29 cellular contexts compared by ENCODE assay signal in the genomic region with DNA sequence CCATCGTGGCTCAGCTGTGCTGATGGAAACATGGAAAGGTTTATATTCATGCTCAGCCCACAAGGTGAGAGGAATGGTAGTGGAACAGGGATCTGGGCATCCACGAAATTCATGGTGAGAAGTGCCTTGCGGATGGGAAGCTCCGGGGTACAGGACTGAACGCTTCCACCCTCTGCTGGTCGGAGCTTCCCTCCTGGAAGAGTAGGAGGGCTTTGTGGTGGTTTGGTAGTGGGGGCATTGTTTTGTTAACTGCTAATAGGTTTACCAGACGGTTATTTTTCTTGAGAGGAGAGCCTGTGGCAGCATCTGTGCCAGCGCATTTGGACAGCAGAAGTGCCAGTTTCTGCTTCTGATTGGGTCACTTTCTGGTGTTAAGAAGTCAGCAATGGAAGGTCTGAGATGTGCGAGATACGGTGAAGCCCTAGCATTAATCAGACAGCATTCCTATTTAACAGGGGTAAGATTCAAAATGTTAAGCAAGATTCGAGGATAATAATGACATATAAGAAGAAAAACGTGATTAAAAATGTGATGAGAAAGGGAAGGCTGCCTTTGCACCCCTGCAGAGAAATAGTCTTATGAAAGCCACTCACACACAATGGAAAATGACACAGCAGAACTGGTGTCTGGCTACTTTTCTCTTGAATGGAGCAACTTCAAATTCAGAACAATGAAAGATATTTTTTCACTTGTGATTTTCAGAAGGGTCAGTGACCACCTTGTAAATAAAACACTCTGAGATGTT. TPM values are rescaled to one million over a fixed set of nuclear protein-coding genes. Genes with fewer than 3 reads are reported as not detected.
DNase-seq lines count a peak whose midpoint lies in the region; ATAC-seq and TF ChIP-seq lines count a peak whose summit lies in the region.
"Had no signal": no experiment of that assay in that cellular context is flagged by ENCODE, and none has a peak within 500 bp of the region (broad histone marks: within the 10 kb centered on the region; RNA-seq: fewer than 3 reads in every experiment).

No MANE protein-coding gene starts in this region.

- no peak overlapping the region for H3K4me2 ChIP-seq in mammary epithelial cell (ENCODE audit: insufficient read depth, low read depth, low read length)
- H3K4me2 ChIP-seq: A549 had no signal

- peaks cover 14% of the 10 kb centered on the region for H3K27me3 Mint-ChIP-seq in stimulated activated naive CD8-positive, alpha-beta T cell treated with anti-CD3 and anti-CD28 coated beads, Interleukin-15, amount 100 ng/mL, for 72 hours
- H3K27me3 Mint-ChIP-seq: dendritic cell treated with granulocyte-macrophage colony-stimulating factor and Interleukin-4, amounts not matched to agents 40 ng/mL and 50 ng/mL, for 4 days had no signal

- TF ChIP-seq CTCF in mammary epithelial cell (conservative IDR thresholded peaks at IDR 0.05 in 1 of 2, IDR thresholded peaks at IDR 0.05 in 1 of 2; ENCODE audit: extremely low read depth in 1 of 2, insufficient read depth in 1 of 2, low read depth in 1 of 2, low read length in 2 of 2), result no peak
- TF ChIP-seq CTCF in breast epithelium (IDR thresholded peaks at IDR 0.05), result no peak
- TF ChIP-seq CTCF in astrocyte of the cerebellum (IDR thresholded peaks at IDR 0.05; ENCODE audit: low read depth, low read length, missing control alignments), result peak; percentile 9
- TF ChIP-seq CTCF in fibroblast of mammary gland (conservative IDR thresholded peaks at IDR 0.05; ENCODE audit: control insufficient read depth, insufficient read depth, low read depth, low read length), result no peak
- no peak for TF ChIP-seq CTCF in thyroid gland (IDR thresholded peaks at IDR 0.05)

- 77% methylated on average over 12 of the region's 12 CpGs for WGBS in mammary epithelial cell (ENCODE audit: low coverage, missing lambda C conversion rate)
- WGBS in thyroid gland, 2 donors, result 87 to 89% methylated on average over 12 of the region's 12 CpGs

- BruUV-seq in mammary epithelial cell (replicated peaks; lab: Mats Ljungman, UMichigan), result no TSS peak

- TF ChIP-seq POLR2A in breast epithelium (IDR thresholded peaks at IDR 0.05), result no peak
- no peak for TF ChIP-seq POLR2A in thyroid gland (IDR thresholded peaks at IDR 0.05)

- no peaks in the 10 kb centered on the region for H3K79me2 ChIP-seq in mammary epithelial cell (ENCODE audit: insufficient read depth, low read length)

- CTCF ChIA-PET in mammary epithelial cell (lab: Charles Lee; ENCODE audit: low non-redundant PET), result no interaction called here

- intact Hi-C loops in mammary epithelial cell (cut with micrococcal nuclease), result no loop called here
- intact Hi-C loops in breast epithelium (cut with DNase I; ENCODE audit: low total_unique reads), result no loop called here
- intact Hi-C loops in thyroid gland (cut with DNase I), result no loop called here

- no peak overlapping the region for H2AFZ ChIP-seq in mammary epithelial cell (ENCODE audit: low read depth, low read length)

- DNase-seq in mammary epithelial cell (peak; percentile 36), breast epithelium (ENCODE audit: low spot score in 2 of 2) (no peak), astrocyte of the cerebellum (ENCODE audit: low read depth) (peak; percentile 63), fibroblast of mammary gland (ENCODE audit: low read depth) (peak; percentile 21), thyroid gland (no peak), COR-L47 (lab: John Stamatoyannopoulos, UW) (no peak)
- DNase-seq in stimulated activated naive CD8-positive, alpha-beta T cell treated with anti-CD3 and anti-CD28 coated beads, Interleukin-15, amount 100 ng/mL, for 72 hours, result no peak
- DNase-seq in activated effector memory CD4-positive, alpha-beta T cell treated with Interleukin-2 at 50 U/mL for 16 hours, result no peak
- DNase-seq: activated CD8-positive, alpha-beta T cell treated with anti-CD3 and anti-CD28 coated beads for 36 hours; activated effector memory CD4-positive, alpha-beta T cell treated with anti-CD3 and anti-CD28 coated beads, Interleukin-2, amount 50 U/mL, for 16 hours; activated T-cell treated with anti-CD3 and anti-CD28 coated beads for 4 hours; Caco-2; DMS79; foreskin keratinocyte; H7; heart right ventricle; left colon; mesenchymal stem cell; NCI-H1048; NCI-H187; NCI-H526 treated with DMSO at 0.1 percent for 48 hours; occipital lobe; retina; SHP77 treated with DMSO at 0.1 percent for 48 hours; stimulated activated CD4-positive, alpha-beta T cell treated with anti-CD3 and anti-CD28 coated beads, Interleukin-2, amount 100 ng/mL, for 48 hours had no signal

- H3K27me3 ChIP-seq in mammary epithelial cell (ENCODE audit: insufficient read depth, low read length), result no peaks in the 10 kb centered on the region
- H3K27me3 ChIP-seq in breast epithelium, result no peaks in the 10 kb centered on the region
- no peaks in the 10 kb centered on the region for H3K27me3 ChIP-seq in thyroid gland
- H3K27me3 ChIP-seq: foreskin keratinocyte, heart right ventricle had no signal

- dilution Hi-C loops in mammary epithelial cell (cut with HindIII; ENCODE audit: low sequenced_read_pairs), result no loop called here

- no peak overlapping the region for H3K27ac Mint-ChIP-seq in stimulated activated naive CD8-positive, alpha-beta T cell treated with anti-CD3 and anti-CD28 coated beads, Interleukin-15, amount 100 ng/mL, for 72 hours
- H3K27ac Mint-ChIP-seq: activated CD8-positive, alpha-beta T cell treated with anti-CD3 and anti-CD28 coated beads for 36 hours; dendritic cell treated with granulocyte-macrophage colony-stimulating factor and Interleukin-4, amounts not matched to agents 40 ng/mL and 50 ng/mL, for 4 days; stimulated activated effector memory CD8-positive, alpha-beta T cell treated with anti-CD3 and anti-CD28 coated beads, Interleukin-12 subunit alpha, Interleukin-12 subunit beta, amount 100 ng/mL, for 72 hours had no signal

- no peak overlapping the region for H3K4me3 Mint-ChIP-seq in stimulated activated naive CD8-positive, alpha-beta T cell treated with anti-CD3 and anti-CD28 coated beads, Interleukin-15, amount 100 ng/mL, for 72 hours
- H3K4me3 Mint-ChIP-seq: activated CD8-positive, alpha-beta T cell treated with anti-CD3 and anti-CD28 coated beads for 36 hours; dendritic cell treated with granulocyte-macrophage colony-stimulating factor and Interleukin-4, amounts not matched to agents 40 ng/mL and 50 ng/mL, for 4 days; stimulated activated effector memory CD8-positive, alpha-beta T cell treated with anti-CD3 and anti-CD28 coated beads, Interleukin-12 subunit alpha, Interleukin-12 subunit beta, amount 100 ng/mL, for 72 hours had no signal

- H3K27ac ChIP-seq in mammary epithelial cell (ENCODE audit: insufficient read depth, low read depth, low read length) (no peak overlapping the region), breast epithelium (no peak overlapping the region), thyroid gland (peak overlapping the region in 2 of 3 donors; percentile 58 to 67)
- H3K27ac ChIP-seq: A549, foreskin keratinocyte, heart right ventricle had no signal

- H3K4me3 ChIP-seq in mammary epithelial cell (replicated peaks in 1 of 3; ENCODE audit: insufficient read depth in 1 of 3, low read depth in 2 of 3, low read length in 3 of 3) (no peak overlapping the region), breast epithelium (no peak overlapping the region), astrocyte of the cerebellum (ENCODE audit: low read depth, low read length) (no peak overlapping the region), fibroblast of mammary gland (ENCODE audit: control insufficient read depth, low read depth, low read length) (no peak overlapping the region), thyroid gland (replicated peaks in 1 of 3) (no peak overlapping the region)
- H3K4me3 ChIP-seq: A549, heart right ventricle had no signal

- H4K20me1 ChIP-seq in mammary epithelial cell (ENCODE audit: insufficient read depth, low read length), result no peaks in the 10 kb centered on the region

- no peak overlapping the region for H3K9ac ChIP-seq in mammary epithelial cell (ENCODE audit: insufficient read depth, low read length)

- H3K9me3 Mint-ChIP-seq in stimulated activated naive CD8-positive, alpha-beta T cell treated with anti-CD3 and anti-CD28 coated beads, Interleukin-15, amount 100 ng/mL, for 72 hours, result peaks cover 5 to 11% of the 10 kb centered on the region in 2 donors

- no peaks in the 10 kb centered on the region for H3K4me1 Mint-ChIP-seq in stimulated activated naive CD8-positive, alpha-beta T cell treated with anti-CD3 and anti-CD28 coated beads, Interleukin-15, amount 100 ng/mL, for 72 hours
- H3K4me1 Mint-ChIP-seq: stimulated activated effector memory CD8-positive, alpha-beta T cell treated with anti-CD3 and anti-CD28 coated beads, Interleukin-12 subunit alpha, Interleukin-12 subunit beta, amount 100 ng/mL, for 72 hours had no signal

- in situ Hi-C loops in mammary epithelial cell (cut with MboI; ENCODE audit: low sequenced_read_pairs in 2 of 2) (no loop called here), astrocyte of the cerebellum (cut with HindIII; ENCODE audit: low sequenced_read_pairs) (no loop called here)

- H3K9me3 ChIP-seq in mammary epithelial cell (replicated peaks; ENCODE audit: insufficient read depth, low read length), result peaks cover 4% of the 10 kb centered on the region
- peaks cover 0 to 6% of the 10 kb centered on the region in 2 donors for H3K9me3 ChIP-seq in breast epithelium
- H3K9me3 ChIP-seq in thyroid gland, result no peaks in the 10 kb centered on the region
- H3K9me3 ChIP-seq: A549 had no signal

- H3K36me3 ChIP-seq in mammary epithelial cell (ENCODE audit: insufficient read depth, low read length) (no peaks in the 10 kb centered on the region), breast epithelium (no peaks in the 10 kb centered on the region), thyroid gland (no peaks in the 10 kb centered on the region)
- H3K36me3 ChIP-seq: heart right ventricle had no signal

- no peaks in the 10 kb centered on the region for H3K4me1 ChIP-seq in mammary epithelial cell (ENCODE audit: insufficient read depth, low read length)
- H3K4me1 ChIP-seq in breast epithelium, result no peaks in the 10 kb centered on the region
- peaks cover 6% of the 10 kb centered on the region in 2 donors for H3K4me1 ChIP-seq in thyroid gland
- H3K4me1 ChIP-seq: A549, Caco-2, foreskin keratinocyte, heart right ventricle had no signal

- ATAC-seq in stimulated activated naive CD8-positive, alpha-beta T cell treated with anti-CD3 and anti-CD28 coated beads, Interleukin-15, amount 100 ng/mL, for 72 hours, result no peak
- ATAC-seq: A549; activated CD4-positive, CD25-positive, alpha-beta regulatory T cell treated with anti-CD3 and anti-CD28 coated beads, Interleukin-2, amount 50 U/mL, for 24 hours; activated CD8-positive, alpha-beta T cell treated with anti-CD3 and anti-CD28 coated beads for 36 hours; foreskin keratinocyte; heart right ventricle; left colon; stimulated activated effector memory CD8-positive, alpha-beta T cell treated with anti-CD3 and anti-CD28 coated beads, Interleukin-12 subunit alpha, Interleukin-12 subunit beta, amount 100 ng/mL, for 72 hours had no signal

RNA-seq across cellular contexts. Expression of gene ABCA13, which starts 17.7 kb away (rescaled TPM):
- total RNA-seq in mammary epithelial cell (1 to 10 TPM; 1.5 to 3.4 TPM), breast epithelium (under 1 TPM; under 0.01 to 0.29 (median under 0.01) TPM), thyroid gland (10 to 100 TPM in 3 of 4 donors, 1 to 10 TPM in 1; 7.6 to 13.3 (median 11.7) TPM)
- 1.0 TPM for polyA plus RNA-seq in mammary epithelial cell
- polyA minus RNA-seq in mammary epithelial cell, result 7.5 TPM
- total RNA-seq: activated CD8-positive, alpha-beta T cell treated with anti-CD3 and anti-CD28 coated beads for 36 hours; H7 had no signal

Comparison
In these comparisons a context has a peak if more than half of its experiments do, and no peak if none do; other contexts are left out.
1. DNase-seq: peak in mammary epithelial cell (single experiment), astrocyte of the cerebellum (single experiment) and fibroblast of mammary gland (single experiment); none in breast epithelium (0 of 2), thyroid gland (0 of 2), stimulated activated naive CD8-positive, alpha-beta T cell treated with anti-CD3 and anti-CD28 coated beads, Interleukin-15, amount 100 ng/mL, for 72 hours (0 of 2), COR-L47 (single experiment) and activated effector memory CD4-positive, alpha-beta T cell treated with Interleukin-2 at 50 U/mL for 16 hours (single experiment).
2. H3K27ac ChIP-seq: peak in thyroid gland (2 of 3); none in mammary epithelial cell (single experiment) and breast epithelium (0 of 2).